8 cellular contexts compared by ENCODE assay signal in the genomic region with DNA sequence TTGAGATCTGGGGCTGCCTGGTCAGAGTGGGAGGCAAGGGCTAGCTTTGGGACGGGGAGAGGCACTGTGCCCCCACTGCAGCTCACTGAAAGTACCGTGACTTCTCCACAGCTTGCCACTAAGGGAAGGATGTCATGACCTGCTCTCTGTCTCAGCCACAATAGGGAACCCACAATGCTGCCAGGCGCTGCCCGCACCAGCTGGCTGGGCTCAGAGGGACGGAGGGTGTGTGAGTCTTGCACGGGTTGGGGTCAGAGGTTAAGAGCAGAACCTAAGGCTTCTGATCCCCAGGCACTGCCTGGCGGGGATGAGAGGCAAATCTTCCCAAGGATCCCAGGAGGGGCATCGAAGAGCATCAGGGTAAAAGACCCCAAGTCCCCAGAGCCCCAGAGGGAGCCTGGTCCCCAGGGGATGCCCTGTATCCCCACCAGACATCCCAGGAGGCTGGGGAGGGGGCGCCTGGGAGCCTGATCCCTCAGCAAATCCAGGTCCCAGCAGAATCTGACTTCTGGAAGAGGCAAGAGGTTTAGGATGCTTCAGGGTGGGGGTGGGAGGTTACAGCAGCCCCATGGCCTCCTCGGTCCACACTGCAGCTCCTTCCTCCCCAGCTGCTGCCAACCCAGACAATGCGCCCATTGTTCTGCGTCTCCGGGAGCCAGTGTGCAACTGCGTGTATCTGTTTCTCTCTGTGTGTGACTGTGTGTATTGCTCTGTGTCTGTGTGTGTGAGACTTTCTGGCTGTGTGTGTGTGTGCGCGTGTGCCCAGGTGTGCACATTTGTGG. TPM values are rescaled to one million over a fixed set of nuclear protein-coding genes. Genes with fewer than 3 reads are reported as not detected.
A peak's percentile ranks its signal among the peaks of the same experiment; 100 is the strongest.
DNase-seq lines count a peak whose midpoint lies in the region; ATAC-seq, FAIRE-seq and TF ChIP-seq lines count a peak whose summit lies in the region.

No MANE protein-coding gene starts in this region.

- TF ChIP-seq CTCF in Calu3 (IDR thresholded peaks at IDR 0.05; ENCODE audit: unreplicated experiment) = no peak
- no peak for TF ChIP-seq CTCF in bronchial epithelial cell (IDR thresholded peaks at IDR 0.05; ENCODE audit: insufficient read depth, low read length, severe bottlenecking)
- TF ChIP-seq CTCF in nephron (IDR thresholded peaks at IDR 0.05; ENCODE audit: unreplicated experiment in 3 of 3) = no peak

- H3K9me3 Mint-ChIP-seq in Calu3 (ENCODE audit: low read depth, unreplicated experiment) (no peaks in the 10 kb centered on the region), nephron (no peaks in the 10 kb centered on the region)

- DNase-seq in Calu3 (peak; percentile 70), NCI-H2196 treated with DMSO at 0.1 percent for 48 hours (lab: John Stamatoyannopoulos, UW; ENCODE audit: unreplicated experiment) (peak; percentile 30), bronchial epithelial cell (ENCODE audit: low read depth) (no peak), RKO (ENCODE audit: low spot score) (no peak), NCI-H2171 (lab: John Stamatoyannopoulos, UW) (no peak), iPS-NIHi11 (ENCODE audit: low spot score) (no peak)

- ATAC-seq in HG02610 (IDR thresholded peaks at IDR 0.05; ENCODE audit: unreplicated experiment) = no peak

- H3K36me3 Mint-ChIP-seq in Calu3 (ENCODE audit: insufficient read depth, unreplicated experiment) = peaks cover 40% of the 10 kb centered on the region
- peaks cover 17% of the 10 kb centered on the region for H3K36me3 Mint-ChIP-seq in nephron (ENCODE audit: low read depth)

- H3K4me3 Mint-ChIP-seq in Calu3 (ENCODE audit: low read depth, unreplicated experiment) = peak overlapping the region; percentile 13
- peak overlapping the region; percentile 48 to 79 (median 70) for H3K4me3 Mint-ChIP-seq in nephron

- H3K27me3 Mint-ChIP-seq in Calu3 (ENCODE audit: unreplicated experiment) (no peaks in the 10 kb centered on the region), nephron (ENCODE audit: low read depth) (no peaks in the 10 kb centered on the region)

- peak; percentile 23 for FAIRE-seq in bronchial epithelial cell (lab: Jason Lieb, UNC)

- H3K4me3 ChIP-seq in bronchial epithelial cell (ENCODE audit: low read depth, low read length) = no peak overlapping the region

- CTCF ChIA-PET in Calu3 (lab: Charles Lee) = interaction anchor here (0.6 to 0.7 kb wide), 2 partner anchors 158 to 1275 kb away, joined by 3 read pairs; no protein-coding TSS in a partner anchor

- no TSS peak for BruUV-seq in Calu3 (replicated peaks; lab: Mats Ljungman, UMichigan)

- H3K27me3 ChIP-seq in bronchial epithelial cell (ENCODE audit: control insufficient read depth, insufficient read depth, low read length) = no peaks in the 10 kb centered on the region

- H3K27ac Mint-ChIP-seq in Calu3 (ENCODE audit: unreplicated experiment) (peak overlapping the region; percentile 48), nephron (peak overlapping the region; percentile 60 to 88 (median 74))

- peaks cover 51% of the 10 kb centered on the region for H3K4me1 Mint-ChIP-seq in Calu3 (ENCODE audit: low read depth, unreplicated experiment)
- peaks cover 39% of the 10 kb centered on the region for H3K4me1 Mint-ChIP-seq in nephron

- intact Hi-C loops in Calu3 (cut with micrococcal nuclease; ENCODE audit: unreplicated experiment) = no loop called here

- H3K36me3 ChIP-seq in bronchial epithelial cell (ENCODE audit: control insufficient read depth, insufficient read depth, low read length) = no peaks in the 10 kb centered on the region

RNA-seq across cellular contexts. Expression of a gene that starts 2.0 kb away (rescaled TPM):
- total RNA-seq in Calu3 (2022) (169 and 193 TPM in 2 replicates), bronchial epithelial cell (3.2 and 4.2 TPM in 2 replicates)

RNA-seq across cellular contexts. Expression of a gene that starts 24.2 kb away (rescaled TPM):
- 7.3 and 7.5 TPM in 2 replicates for total RNA-seq in Calu3 (2022)
- 0.26 and 0.64 TPM in 2 replicates for total RNA-seq in bronchial epithelial cell

RNA-seq across cellular contexts. Expression of a gene that starts 24.3 kb away (rescaled TPM):
- total RNA-seq in Calu3 (2022) (1.8 and 5.1 TPM in 2 replicates), bronchial epithelial cell (0.26 and 0.64 TPM in 2 replicates)

RNA-seq across cellular contexts. Expression of a gene that starts 46.2 kb away (rescaled TPM):
- total RNA-seq in Calu3 (2022) = 186 and 197 TPM in 2 replicates
- 83.7 and 95.8 TPM in 2 replicates for total RNA-seq in bronchial epithelial cell

RNA-seq across cellular contexts. Expression of a gene that starts 56.2 kb away (rescaled TPM):
- total RNA-seq in Calu3 (2022) (48.5 and 49.4 TPM in 2 replicates), bronchial epithelial cell (35.5 and 45.6 TPM in 2 replicates)

Comparison
In these comparisons a context has a peak if more than half of its experiments do, and no peak if none do; other contexts are left out.
1. DNase-seq: peak in Calu3 (single experiment) and NCI-H2196 treated with DMSO at 0.1 percent for 48 hours (single experiment); none in bronchial epithelial cell (single experiment), RKO (single experiment), NCI-H2171 (single experiment) and iPS-NIHi11 (single experiment).
2. RNA of a gene that starts 2.0 kb away (total RNA-seq): 169 to 193 TPM in Calu3; 3.2 to 4.2 TPM in bronchial epithelial cell; every median in the first group is over 10 times any median in the second.